In genomic region chr21:46247699-46248460, GRCh38 we compare ENCODE assay signal across 28 cellular contexts.
"Had no signal": no experiment of that assay in that cellular context is flagged by ENCODE, and none has a peak within 500 bp of the region (broad histone marks: within the 10 kb centered on the region; RNA-seq: fewer than 3 reads in every experiment).

No MANE protein-coding gene starts in this region.

- ATAC-seq: activated T-cell treated with anti-CD3 and anti-CD28 coated beads, Interleukin-2, amount 50 U/mL, for 72 hours; gastroesophageal sphincter; left cardiac atrium; pancreas; psoas muscle; upper lobe of right lung had no signal

- FAIRE-seq: pancreas had no signal

- H3K27ac Mint-ChIP-seq: activated CD4-positive, alpha-beta memory T cell treated with anti-CD3 and anti-CD28 coated beads, Interleukin-2, amount 10 ng/mL, durations not matched to agents 7 days and 5 days; memory B cell; nephron; stimulated activated naive CD8-positive, alpha-beta T cell treated with anti-CD3 and anti-CD28 coated beads, Interleukin-15, Interleukin-2, amounts not matched to agents 100 ng/mL and 50 ng/mL, for 24 hours had no signal

- H3K4me3 ChIP-seq: breast epithelium, coronary artery, esophagus squamous epithelium, gastroesophageal sphincter, pancreas, psoas muscle, right atrium auricular region, thyroid gland, upper lobe of right lung had no signal

- H3K4me3 Mint-ChIP-seq: activated CD4-positive, alpha-beta memory T cell treated with anti-CD3 and anti-CD28 coated beads, Interleukin-2, amount 10 ng/mL, durations not matched to agents 7 days and 5 days; activated naive CD8-positive, alpha-beta T cell; activated T-cell treated with anti-CD3 and anti-CD28 coated beads, Interleukin-2, amount 50 U/mL, for 72 hours; central memory CD8-positive, alpha-beta T cell; memory B cell; nephron; stimulated activated naive CD8-positive, alpha-beta T cell treated with anti-CD3 and anti-CD28 coated beads, Interleukin-15, Interleukin-2, amounts not matched to agents 100 ng/mL and 50 ng/mL, for 24 hours had no signal

- H3K27ac ChIP-seq: breast epithelium, coronary artery, esophagus squamous epithelium, gastroesophageal sphincter, pancreas, psoas muscle, right atrium auricular region, thyroid gland, upper lobe of right lung had no signal

- DNase-seq: activated CD4-positive, alpha-beta memory T cell treated with anti-CD3 and anti-CD28 coated beads, Interleukin-2, amount 10 ng/mL, durations not matched to agents 7 days and 5 days; activated CD4-positive, alpha-beta T cell treated with anti-CD3 and anti-CD28 coated beads for 48 hours; activated CD4-positive, CD25-positive, alpha-beta regulatory T cell; activated gamma-delta T cell treated with Interleukin-2 at 50 U/mL for 16 hours; activated T-cell treated with anti-CD3 and anti-CD28 coated beads, Interleukin-2, amount 50 U/mL, for 72 hours; amniotic stem cell; esophagus squamous epithelium; head of caudate nucleus; islet precursor cell; left cardiac atrium; pancreas; psoas muscle; stimulated activated CD4-positive, alpha-beta T cell treated with anti-CD3 and anti-CD28 coated beads, Interleukin-12 subunit alpha, Interleukin-12 subunit beta, amount 100 ng/mL, for 4 hours; stimulated activated CD4-positive, alpha-beta T cell treated with anti-CD3 and anti-CD28 coated beads, Interleukin-4, amount 100 ng/mL, for 4 hours; substantia nigra; T-helper 1 cell; T-helper 9 cell; thyroid gland; upper lobe of right lung had no signal

- H3K4me1 ChIP-seq: breast epithelium, esophagus squamous epithelium, gastroesophageal sphincter, pancreas, right atrium auricular region, thyroid gland, upper lobe of right lung had no signal

- H3K27me3 ChIP-seq: breast epithelium, esophagus squamous epithelium, gastroesophageal sphincter, pancreas, right atrium auricular region, thyroid gland, upper lobe of right lung had no signal

- H3K9me3 ChIP-seq: breast epithelium, esophagus squamous epithelium, gastroesophageal sphincter, pancreas, psoas muscle, right atrium auricular region, thyroid gland, upper lobe of right lung had no signal

- H3K4me1 Mint-ChIP-seq: nephron had no signal

- H3K27me3 Mint-ChIP-seq: activated CD4-positive, alpha-beta memory T cell treated with anti-CD3 and anti-CD28 coated beads, Interleukin-2, amount 10 ng/mL, durations not matched to agents 7 days and 5 days; activated naive CD8-positive, alpha-beta T cell; central memory CD8-positive, alpha-beta T cell; memory B cell; stimulated activated naive CD8-positive, alpha-beta T cell treated with anti-CD3 and anti-CD28 coated beads, Interleukin-15, Interleukin-2, amounts not matched to agents 100 ng/mL and 50 ng/mL, for 24 hours had no signal
